ENCODE assay signal across 12 cellular contexts in genomic region chr18:68284236-68284635, GRCh38.
DNase-seq lines count a peak whose midpoint lies in the region.
"Had no signal": no experiment of that assay in that cellular context is flagged by ENCODE, and none has a peak within 500 bp of the region (broad histone marks: within the 10 kb centered on the region; RNA-seq: fewer than 3 reads in every experiment).

No MANE protein-coding gene starts in this region.

- peak; percentile 20 for DNase-seq in NCI-H2107 treated with DMSO at 0.1 percent for 48 hours (lab: John Stamatoyannopoulos, UW; ENCODE audit: unreplicated experiment)
- no peak for DNase-seq in NCI-H2107 (lab: John Stamatoyannopoulos, UW)
- DNase-seq in NCI-H2227 treated with DMSO at 0.1 percent for 48 hours (lab: John Stamatoyannopoulos, UW), result peak; percentile 65
- DNase-seq in SHP77 treated with DMSO at 0.1 percent for 48 hours (lab: John Stamatoyannopoulos, UW), result peak; percentile 6
- DNase-seq in pons (ENCODE audit: low spot score), result no peak
- DNase-seq in activated gamma-delta T cell (lab: John Stamatoyannopoulos, UW), result no peak
- no peak for DNase-seq in activated gamma-delta T cell treated with Interleukin-2 at 50 U/mL for 16 hours
- DNase-seq: 8988T; AML-193; CD4-positive, CD25-positive, alpha-beta regulatory T cell; DMS53; GF-D8 had no signal

Comparison
In these comparisons a context has a peak if more than half of its experiments do, and no peak if none do; other contexts are left out.
1. DNase-seq: peak in NCI-H2107 treated with DMSO at 0.1 percent for 48 hours (single experiment), NCI-H2227 treated with DMSO at 0.1 percent for 48 hours (single experiment) and SHP77 treated with DMSO at 0.1 percent for 48 hours (single experiment); none in NCI-H2107 (single experiment), pons (single experiment), activated gamma-delta T cell (single experiment) and activated gamma-delta T cell treated with Interleukin-2 at 50 U/mL for 16 hours (single experiment).